Comparison of ENCODE assay signal across 8 cellular contexts in the genomic region with DNA sequence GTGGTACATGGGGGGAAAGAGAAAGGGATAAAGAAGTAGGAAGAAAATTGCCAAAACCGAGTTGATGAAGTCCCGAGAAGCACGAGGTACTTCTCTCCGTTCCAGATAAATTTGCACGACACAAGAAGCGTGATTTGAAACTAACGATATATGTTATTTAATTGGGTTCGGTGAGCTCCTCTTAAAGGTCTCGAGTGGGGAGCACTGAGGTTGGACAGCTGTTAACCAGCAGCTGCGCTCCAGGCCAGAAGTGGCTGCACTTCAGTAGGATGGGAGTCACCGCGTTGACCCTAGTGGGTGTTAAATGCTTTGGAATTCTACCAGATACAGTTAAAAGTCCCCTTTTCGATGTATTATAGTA. TPM values are rescaled to one million over a fixed set of nuclear protein-coding genes. Genes with fewer than 3 reads are reported as not detected.
DNase-seq lines count a peak whose midpoint lies in the region; ATAC-seq and TF ChIP-seq lines count a peak whose summit lies in the region.

No MANE protein-coding gene starts in this region.

- no peaks in the 10 kb centered on the region for H3K36me3 ChIP-seq in body of pancreas (replicated peaks in 1 of 2; ENCODE audit: insufficient read depth in 1 of 2, low read depth in 2 of 2)

- H3K27ac ChIP-seq in body of pancreas, result peak overlapping the region; percentile 94 to 98 (median 96)

- no peaks in the 10 kb centered on the region for H3K9me3 ChIP-seq in body of pancreas

- 0 to 5% methylated on average over 13 of the region's 13 CpGs for WGBS in body of pancreas, 2 donors

- H3K4me3 Mint-ChIP-seq in stimulated activated naive CD8-positive, alpha-beta T cell treated with anti-CD3 and anti-CD28 coated beads, Interleukin-15, amount 100 ng/mL, for 72 hours, result peak overlapping the region; percentile 91 to 96

- TF ChIP-seq CTCF in body of pancreas (IDR thresholded peaks at IDR 0.05), result no peak

- ATAC-seq in body of pancreas (no peak), GM19452 (IDR thresholded peaks at IDR 0.05; ENCODE audit: unreplicated experiment) (no peak)
- ATAC-seq in stimulated activated naive CD8-positive, alpha-beta T cell treated with anti-CD3 and anti-CD28 coated beads, Interleukin-15, amount 100 ng/mL, for 72 hours, result no peak

- H3K4me1 ChIP-seq in body of pancreas, result peaks cover 35% of the 10 kb centered on the region

- intact Hi-C loops in body of pancreas (cut with DNase I), result no loop called here

- TF ChIP-seq POLR2A in body of pancreas (IDR thresholded peaks at IDR 0.05), result no peak

- no peaks in the 10 kb centered on the region for H3K9me3 Mint-ChIP-seq in stimulated activated naive CD8-positive, alpha-beta T cell treated with anti-CD3 and anti-CD28 coated beads, Interleukin-15, amount 100 ng/mL, for 72 hours

- H3K27ac Mint-ChIP-seq in stimulated activated naive CD8-positive, alpha-beta T cell treated with anti-CD3 and anti-CD28 coated beads, Interleukin-15, amount 100 ng/mL, for 72 hours, result peak overlapping the region; percentile 63 to 80

- H3K4me3 ChIP-seq in body of pancreas, result peak overlapping the region; percentile 33 to 97

- no peaks in the 10 kb centered on the region for H3K27me3 Mint-ChIP-seq in stimulated activated naive CD8-positive, alpha-beta T cell treated with anti-CD3 and anti-CD28 coated beads, Interleukin-15, amount 100 ng/mL, for 72 hours

- peaks cover 29% of the 10 kb centered on the region for H3K4me1 Mint-ChIP-seq in stimulated activated naive CD8-positive, alpha-beta T cell treated with anti-CD3 and anti-CD28 coated beads, Interleukin-15, amount 100 ng/mL, for 72 hours

- no peaks in the 10 kb centered on the region for H3K27me3 ChIP-seq in body of pancreas

- DNase-seq in ELR (ENCODE audit: low read depth), result peak; percentile 52
- DNase-seq in NCI-H1092 treated with DMSO at 0.1 percent for 48 hours (lab: John Stamatoyannopoulos, UW), result peak; percentile 62
- DNase-seq in body of pancreas, result peak; percentile 41 to 53 (median 46)
- peak; percentile 46 for DNase-seq in inferior parietal cortex (ENCODE audit: extremely low spot score)
- no peak for DNase-seq in stimulated activated naive CD8-positive, alpha-beta T cell treated with anti-CD3 and anti-CD28 coated beads, Interleukin-15, amount 100 ng/mL, for 72 hours
- DNase-seq in NCI-H2081 (lab: John Stamatoyannopoulos, UW), result no peak
- DNase-seq in HT-29 (ENCODE audit: low spot score), result no peak

RNA-seq across cellular contexts. Expression of gene DCAF5, which starts 0.9 kb away (rescaled TPM):
- total RNA-seq in body of pancreas, result 10 to 100 TPM; 20.5 to 25.4 TPM
- total RNA-seq in HT-29 (2014; rRNA removed; shearing (Covaris generic)), result 5.3 and 7.8 TPM in 2 replicates

RNA-seq across cellular contexts. Expression of gene EXD2, which starts 37.5 kb away (rescaled TPM):
- 10 to 100 TPM; 11.2 to 21.5 TPM for total RNA-seq in body of pancreas
- total RNA-seq in HT-29 (2014; rRNA removed; shearing (Covaris generic)), result 3.9 and 4.7 TPM in 2 replicates

Comparison
In these comparisons a context has a peak if more than half of its experiments do, and no peak if none do; other contexts are left out.
1. DNase-seq: peak in ELR (single experiment), NCI-H1092 treated with DMSO at 0.1 percent for 48 hours (single experiment), body of pancreas (4 of 4) and inferior parietal cortex (single experiment); none in stimulated activated naive CD8-positive, alpha-beta T cell treated with anti-CD3 and anti-CD28 coated beads, Interleukin-15, amount 100 ng/mL, for 72 hours (0 of 2), NCI-H2081 (0 of 2) and HT-29 (single experiment).